Comparison of ENCODE assay signal across 16 cellular contexts in the genomic region with DNA sequence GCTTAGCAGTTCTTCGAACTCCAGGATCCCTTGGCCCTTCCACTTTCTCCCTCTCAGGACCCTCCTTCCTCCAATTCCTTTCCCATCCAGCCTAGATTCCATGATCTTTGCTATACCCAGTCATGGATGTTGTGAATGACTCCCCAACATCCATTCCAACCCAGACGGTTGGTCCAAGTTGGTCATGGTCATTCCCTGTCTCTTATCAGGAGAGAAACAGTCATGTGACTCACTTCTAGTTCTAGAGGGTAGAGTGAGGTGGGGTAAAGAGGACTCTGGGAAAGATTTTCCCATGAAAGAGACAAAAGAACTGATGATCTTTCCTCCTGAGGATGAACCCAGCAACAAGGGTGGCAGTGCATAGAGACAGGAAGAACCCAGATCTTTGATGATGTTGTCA. TPM values are rescaled to one million over a fixed set of nuclear protein-coding genes. Genes with fewer than 3 reads are reported as not detected.
DNase-seq lines count a peak whose midpoint lies in the region; ATAC-seq and TF ChIP-seq lines count a peak whose summit lies in the region.
"Had no signal": no experiment of that assay in that cellular context is flagged by ENCODE, and none has a peak within 500 bp of the region (broad histone marks: within the 10 kb centered on the region; RNA-seq: fewer than 3 reads in every experiment).

No MANE protein-coding gene starts in this region.

- H3K27me3 Mint-ChIP-seq in T-helper 2 cell treated with Interferon-gamma antibody and Interleukin-4, amounts not matched to agents 5 μg/mL and 100 μg/mL, for 36 hours (ENCODE audit: low read depth) = peaks cover 15% of the 10 kb centered on the region
- H3K27me3 Mint-ChIP-seq in HFFc6 (ENCODE audit: insufficient read depth) = peaks cover 33% of the 10 kb centered on the region
- H3K27me3 Mint-ChIP-seq in activated T-helper 17 cell treated with anti-CD3 and anti-CD28 coated beads, Interleukin-2, amount 50 U/mL, for 72 hours = peaks cover 3% of the 10 kb centered on the region

- H3K4me3 Mint-ChIP-seq in T-helper 2 cell treated with Interferon-gamma antibody and Interleukin-4, amounts not matched to agents 5 μg/mL and 100 μg/mL, for 36 hours = no peak overlapping the region
- H3K4me3 Mint-ChIP-seq in HFFc6 = no peak overlapping the region
- H3K4me3 Mint-ChIP-seq in activated T-helper 17 cell treated with anti-CD3 and anti-CD28 coated beads, Interleukin-2, amount 50 U/mL, for 72 hours = no peak overlapping the region
- no peak overlapping the region for H3K4me3 Mint-ChIP-seq in stimulated activated effector memory CD8-positive, alpha-beta T cell treated with anti-CD3 and anti-CD28 coated beads, Interleukin-12 subunit alpha, Interleukin-12 subunit beta, amount 100 ng/mL, for 72 hours
- H3K4me3 Mint-ChIP-seq: CD14-positive monocyte; CD8-positive, alpha-beta T cell; H9; IgD-negative memory B cell had no signal

- H3K36me3 Mint-ChIP-seq in T-helper 2 cell treated with Interferon-gamma antibody and Interleukin-4, amounts not matched to agents 5 μg/mL and 100 μg/mL, for 36 hours (ENCODE audit: low read depth) = peaks cover 5% of the 10 kb centered on the region
- H3K36me3 Mint-ChIP-seq in HFFc6 (ENCODE audit: low read depth) = no peaks in the 10 kb centered on the region
- no peaks in the 10 kb centered on the region for H3K36me3 Mint-ChIP-seq in activated T-helper 17 cell treated with anti-CD3 and anti-CD28 coated beads, Interleukin-2, amount 50 U/mL, for 72 hours (ENCODE audit: low read depth)
- H3K36me3 Mint-ChIP-seq in stimulated activated effector memory CD8-positive, alpha-beta T cell treated with anti-CD3 and anti-CD28 coated beads, Interleukin-12 subunit alpha, Interleukin-12 subunit beta, amount 100 ng/mL, for 72 hours = no peaks in the 10 kb centered on the region
- H3K36me3 Mint-ChIP-seq: CD14-positive monocyte; CD8-positive, alpha-beta T cell had no signal

- no peak for DNase-seq in T-helper 2 cell treated with Interferon-gamma antibody and Interleukin-4, amounts not matched to agents 5 μg/mL and 100 μg/mL, for 36 hours (ENCODE audit: low spot score)
- DNase-seq in T-helper 2 cell = no peak
- no peak for DNase-seq in HFFc6
- DNase-seq in stimulated activated effector memory CD8-positive, alpha-beta T cell treated with anti-CD3 and anti-CD28 coated beads, Interleukin-12 subunit alpha, Interleukin-12 subunit beta, amount 100 ng/mL, for 72 hours (ENCODE audit: low spot score in 2 of 2) = no peak
- no peak for DNase-seq in tibial artery
- no peak for DNase-seq in GM13976 (ENCODE audit: low spot score)
- DNase-seq: CD8-positive, alpha-beta T cell; DMS 273 treated with DMSO at 0.1 percent for 48 hours; H9 had no signal

- no peaks in the 10 kb centered on the region for H3K9me3 ChIP-seq in tibial artery

- no peaks in the 10 kb centered on the region for H3K36me3 ChIP-seq in tibial artery

- peak overlapping the region; percentile 7 for H3K27ac Mint-ChIP-seq in T-helper 2 cell treated with Interferon-gamma antibody and Interleukin-4, amounts not matched to agents 5 μg/mL and 100 μg/mL, for 36 hours
- H3K27ac Mint-ChIP-seq in HFFc6 = peak overlapping the region; percentile 4; the same call in 1 of the 2 replicates
- H3K27ac Mint-ChIP-seq in activated T-helper 17 cell treated with anti-CD3 and anti-CD28 coated beads, Interleukin-2, amount 50 U/mL, for 72 hours = peak overlapping the region; percentile 89
- peak overlapping the region; percentile 95 for H3K27ac Mint-ChIP-seq in stimulated activated effector memory CD8-positive, alpha-beta T cell treated with anti-CD3 and anti-CD28 coated beads, Interleukin-12 subunit alpha, Interleukin-12 subunit beta, amount 100 ng/mL, for 72 hours
- H3K27ac Mint-ChIP-seq: CD8-positive, alpha-beta T cell; H9; IgD-negative memory B cell had no signal

- H3K4me1 ChIP-seq in tibial artery = no peaks in the 10 kb centered on the region

- in situ Hi-C loops in GM13976 (cut with MboI; ENCODE audit: low sequenced_read_pairs, unreplicated experiment) = no loop called here

- no peak for ATAC-seq in activated T-helper 17 cell treated with anti-CD3 and anti-CD28 coated beads, Interleukin-2, amount 50 U/mL, for 72 hours (replicated peaks)
- ATAC-seq in stimulated activated effector memory CD8-positive, alpha-beta T cell treated with anti-CD3 and anti-CD28 coated beads, Interleukin-12 subunit alpha, Interleukin-12 subunit beta, amount 100 ng/mL, for 72 hours = no peak
- no peak for ATAC-seq in GM21390 (IDR thresholded peaks at IDR 0.05; ENCODE audit: unreplicated experiment)
- ATAC-seq: CD8-positive, alpha-beta T cell; GM12878 had no signal

- no peak overlapping the region for H3K4me3 ChIP-seq in tibial artery
- H3K4me3 ChIP-seq: GM12878 had no signal

- H3K4me1 Mint-ChIP-seq in T-helper 2 cell treated with Interferon-gamma antibody and Interleukin-4, amounts not matched to agents 5 μg/mL and 100 μg/mL, for 36 hours (ENCODE audit: low read depth) = peaks cover 41% of the 10 kb centered on the region
- peaks cover 19% of the 10 kb centered on the region for H3K4me1 Mint-ChIP-seq in HFFc6 (ENCODE audit: low read depth)
- peaks cover 31% of the 10 kb centered on the region for H3K4me1 Mint-ChIP-seq in activated T-helper 17 cell treated with anti-CD3 and anti-CD28 coated beads, Interleukin-2, amount 50 U/mL, for 72 hours
- peaks cover 45% of the 10 kb centered on the region for H3K4me1 Mint-ChIP-seq in stimulated activated effector memory CD8-positive, alpha-beta T cell treated with anti-CD3 and anti-CD28 coated beads, Interleukin-12 subunit alpha, Interleukin-12 subunit beta, amount 100 ng/mL, for 72 hours
- H3K4me1 Mint-ChIP-seq: H9 had no signal

- intact Hi-C loops in tibial artery (cut with DNase I; ENCODE audit: low total_unique reads) = no loop called here

- H3K27me3 ChIP-seq in tibial artery = peaks cover 0 to under 1% of the 10 kb centered on the region in 2 donors

- peaks cover 6% of the 10 kb centered on the region for H3K9me3 Mint-ChIP-seq in T-helper 2 cell treated with Interferon-gamma antibody and Interleukin-4, amounts not matched to agents 5 μg/mL and 100 μg/mL, for 36 hours
- H3K9me3 Mint-ChIP-seq in HFFc6 = no peaks in the 10 kb centered on the region; the same call in 1 of the 2 replicates
- peaks cover 5% of the 10 kb centered on the region for H3K9me3 Mint-ChIP-seq in activated T-helper 17 cell treated with anti-CD3 and anti-CD28 coated beads, Interleukin-2, amount 50 U/mL, for 72 hours
- peaks cover 4% of the 10 kb centered on the region for H3K9me3 Mint-ChIP-seq in stimulated activated effector memory CD8-positive, alpha-beta T cell treated with anti-CD3 and anti-CD28 coated beads, Interleukin-12 subunit alpha, Interleukin-12 subunit beta, amount 100 ng/mL, for 72 hours
- H3K9me3 Mint-ChIP-seq: CD8-positive, alpha-beta T cell; H9 had no signal

- H3K27ac ChIP-seq in tibial artery = no peak overlapping the region
- H3K27ac ChIP-seq: 22Rv1 had no signal

- TF ChIP-seq CTCF in HFFc6 (IDR thresholded peaks at IDR 0.05) = no peak
- TF ChIP-seq CTCF in tibial artery (IDR thresholded peaks at IDR 0.05) = no peak
- no peak for TF ChIP-seq CTCF in GM13976 (IDR thresholded peaks at IDR 0.05; ENCODE audit: borderline replicate concordance, control extremely low read depth, extremely low read depth, insufficient read depth, missing control alignments)

RNA-seq across cellular contexts. Expression of gene P2RX7, which starts 9.2 kb away (rescaled TPM):
- total RNA-seq in HFFc6 (2021; fragmentation: NEBNext Ultra II Directional; extraction: Animal tissue kit (Norgen Biotek cat#: 25700)) = under 1 TPM; 0.17 to 0.32 (median 0.24) TPM
- total RNA-seq in activated T-helper 17 cell treated with anti-CD3 and anti-CD28 coated beads, Interleukin-2, amount 50 U/mL, for 72 hours = 1 to 10 TPM; 3.8 to 6.4 TPM
- total RNA-seq: HT-29 had no signal

Comparison
In these comparisons a context has a peak if more than half of its experiments do, and no peak if none do; other contexts are left out.
1. H3K27ac Mint-ChIP-seq: peak in every context shown above with its lines; median percentile 95 in stimulated activated effector memory CD8-positive, alpha-beta T cell treated with anti-CD3 and anti-CD28 coated beads, Interleukin-12 subunit alpha, Interleukin-12 subunit beta, amount 100 ng/mL, for 72 hours; 89 in activated T-helper 17 cell treated with anti-CD3 and anti-CD28 coated beads, Interleukin-2, amount 50 U/mL, for 72 hours; 7 in T-helper 2 cell treated with Interferon-gamma antibody and Interleukin-4, amounts not matched to agents 5 μg/mL and 100 μg/mL, for 36 hours; 4 in HFFc6.